8 cellular contexts compared by ENCODE assay signal in the genomic region with DNA sequence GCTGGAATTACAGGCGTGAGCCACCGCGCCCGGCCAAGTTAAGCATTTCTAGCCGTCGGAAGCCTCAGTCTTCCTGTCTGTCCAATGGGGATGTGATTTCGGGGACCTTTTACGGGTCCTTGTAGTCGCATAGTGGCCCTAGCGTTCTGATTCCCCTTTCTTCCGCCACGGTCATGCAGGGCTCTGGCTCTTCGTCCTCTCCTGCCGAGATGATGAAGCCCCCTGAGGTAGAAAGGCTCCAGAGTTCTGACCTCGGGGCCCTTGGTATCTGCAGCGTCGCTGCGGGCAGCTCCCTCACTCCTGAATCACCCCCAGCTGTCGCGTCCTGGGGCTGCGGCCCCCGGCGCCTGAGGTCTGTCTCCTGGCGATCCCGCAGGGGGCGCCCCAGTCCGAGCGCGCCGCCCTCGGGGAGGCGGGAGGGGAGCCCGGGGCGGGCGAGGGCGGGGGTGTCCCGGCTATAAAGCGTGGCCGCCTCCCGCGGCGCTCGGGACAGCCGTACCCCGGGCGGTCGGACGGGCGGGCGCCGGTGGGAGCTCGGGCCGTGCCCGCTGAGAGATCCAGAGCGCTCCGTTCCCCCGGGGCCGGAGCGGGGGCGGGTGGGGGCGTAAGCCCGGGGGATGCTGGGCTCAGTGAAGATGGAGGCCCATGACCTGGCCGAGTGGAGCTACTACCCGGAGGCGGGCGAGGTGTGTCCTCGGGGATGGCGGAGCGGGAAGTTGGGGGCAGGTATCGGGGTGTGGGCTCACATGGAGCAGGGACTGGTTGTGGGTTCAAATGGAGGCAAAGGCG. TPM values are rescaled to one million over a fixed set of nuclear protein-coding genes. Genes with fewer than 3 reads are reported as not detected.
A peak's percentile ranks its signal among the peaks of the same experiment; 100 is the strongest.
DNase-seq lines count a peak whose midpoint lies in the region; ATAC-seq and TF ChIP-seq lines count a peak whose summit lies in the region.

A gene (plus strand): TSS at position 487 of the 789 bp plus-strand sequence. CDS start 131 bp downstream, at position 618.

- H4K20me1 ChIP-seq in PC-9 (ENCODE audit: insufficient read depth): peaks cover 4% of the 10 kb centered on the region; the same call in 1 of the 2 replicates

- H3K4me1 ChIP-seq in Caco-2 (no peaks in the 10 kb centered on the region), HAP-1 (no peaks in the 10 kb centered on the region; the same call in 1 of the 2 replicates), PC-9 (replicated peaks; ENCODE audit: insufficient read depth) (peaks cover 15% of the 10 kb centered on the region)

- no peak within 1 kb of the TSS for H3K27ac ChIP-seq in PC-9

- ATAC-seq in HG03175 (IDR thresholded peaks at IDR 0.05; ENCODE audit: unreplicated experiment) (no peak), HG03045 (IDR thresholded peaks at IDR 0.05; ENCODE audit: unreplicated experiment) (no peak)

- no peaks in the 10 kb centered on the region for H3K9me2 ChIP-seq in PC-9 (ENCODE audit: insufficient read depth)

- H3K4me3 ChIP-seq in Caco-2 (ENCODE audit: low read depth, low read length): peak within 1 kb of the TSS; percentile 60
- peak within 1 kb of the TSS; percentile 77 for H3K4me3 ChIP-seq in HAP-1
- peak within 1 kb of the TSS; percentile 67; the same call in 1 of the 2 replicates for H3K4me3 ChIP-seq in PC-9
- H3K4me3 ChIP-seq in skeletal muscle cell (ENCODE audit: low read depth, low read length): peak within 1 kb of the TSS; percentile 40

- peaks cover 19% of the 10 kb centered on the region; the same call in 1 of the 2 replicates for H3F3A ChIP-seq in PC-9 (ENCODE audit: insufficient read depth, low read depth)

- H3K4me1 Mint-ChIP-seq in Caco-2 (ENCODE audit: low read depth, unreplicated experiment): peaks cover 14% of the 10 kb centered on the region
- peaks cover 25% of the 10 kb centered on the region for H3K4me1 Mint-ChIP-seq in activated naive CD4-positive, alpha-beta T cell treated with anti-CD3 and anti-CD28 coated beads, Interleukin-2, amount 50 U/mL, for 24 hours

- H3K27ac Mint-ChIP-seq in Caco-2 (ENCODE audit: unreplicated experiment): peak within 1 kb of the TSS; percentile 95
- H3K27ac Mint-ChIP-seq in activated naive CD4-positive, alpha-beta T cell treated with anti-CD3 and anti-CD28 coated beads, Interleukin-2, amount 50 U/mL, for 24 hours: peak within 1 kb of the TSS; percentile 94

- TF ChIP-seq CTCF in Caco-2 (IDR thresholded peaks at IDR 0.05; ENCODE audit: insufficient read depth in 1 of 2, low read depth in 1 of 2, low read length in 1 of 2, severe bottlenecking in 1 of 2, unreplicated experiment in 1 of 2): peak; percentile 70 to 79
- TF ChIP-seq CTCF in PC-9 (conservative IDR thresholded peaks at IDR 0.05): no peak; the same call in 1 of the 2 replicates

- no peaks in the 10 kb centered on the region for H3K27me3 Mint-ChIP-seq in Caco-2 (ENCODE audit: insufficient read depth, unreplicated experiment)
- peaks cover 13% of the 10 kb centered on the region for H3K27me3 Mint-ChIP-seq in activated naive CD4-positive, alpha-beta T cell treated with anti-CD3 and anti-CD28 coated beads, Interleukin-2, amount 50 U/mL, for 24 hours

- in situ Hi-C loops in HAP-1 (cut with MboI; ENCODE audit: low sequenced_read_pairs): no loop called here

- BruUV-seq in Caco-2 (replicated peaks; lab: Mats Ljungman, UMichigan): no TSS peak
- BruUV-seq in PC-9 (replicated peaks; lab: Mats Ljungman, UMichigan): no TSS peak

- no peaks in the 10 kb centered on the region for H3K9me3 Mint-ChIP-seq in Caco-2 (ENCODE audit: unreplicated experiment)
- H3K9me3 Mint-ChIP-seq in activated naive CD4-positive, alpha-beta T cell treated with anti-CD3 and anti-CD28 coated beads, Interleukin-2, amount 50 U/mL, for 24 hours: no peaks in the 10 kb centered on the region

- peaks cover 55% of the 10 kb centered on the region for H3K36me3 Mint-ChIP-seq in Caco-2 (ENCODE audit: insufficient read depth, unreplicated experiment)
- peaks cover 2% of the 10 kb centered on the region for H3K36me3 Mint-ChIP-seq in activated naive CD4-positive, alpha-beta T cell treated with anti-CD3 and anti-CD28 coated beads, Interleukin-2, amount 50 U/mL, for 24 hours

- H3K9me3 ChIP-seq in Caco-2 (no peaks in the 10 kb centered on the region), HAP-1 (no peaks in the 10 kb centered on the region), PC-9 (ENCODE audit: insufficient read depth, low read depth) (no peaks in the 10 kb centered on the region)

- peaks cover 1% of the 10 kb centered on the region; the same call in 1 of the 2 replicates for H3K36me3 ChIP-seq in Caco-2 (ENCODE audit: control insufficient read depth, insufficient read depth, low read length)
- peaks cover 5% of the 10 kb centered on the region for H3K36me3 ChIP-seq in HAP-1 (replicated peaks)
- H3K36me3 ChIP-seq in PC-9 (ENCODE audit: low read depth): peaks cover 11% of the 10 kb centered on the region; the same call in 1 of the 2 replicates

- DNase-seq in Caco-2 (peak; percentile 72 to 87), HAP-1 (ENCODE audit: low spot score in 2 of 2) (peak in 1 of 2 experiments; percentile 63), PC-9 (peak in 1 of 2 experiments; percentile 43), hepatic stellate cell (ENCODE audit: low spot score) (peak; percentile 63), skeletal muscle cell (ENCODE audit: low read depth) (no peak)

- peaks cover 36% of the 10 kb centered on the region for H3K79me2 ChIP-seq in PC-9 (ENCODE audit: low read depth)

- H3K4me3 Mint-ChIP-seq in Caco-2 (ENCODE audit: unreplicated experiment): peak within 1 kb of the TSS; percentile 98
- peak within 1 kb of the TSS; percentile 94 for H3K4me3 Mint-ChIP-seq in activated naive CD4-positive, alpha-beta T cell treated with anti-CD3 and anti-CD28 coated beads, Interleukin-2, amount 50 U/mL, for 24 hours

- peak within 1 kb of the TSS; percentile 75 for H3K4me2 ChIP-seq in PC-9

- CTCF ChIA-PET in Caco-2 (lab: Charles Lee): interaction anchor here (0.6 to 3.6 kb wide), 25 partner anchors 8 to 793 kb away, joined by 3 to 86 read pairs (median 5); a partner anchor contains a TSS
- CTCF ChIA-PET in PC-9 (lab: Charles Lee): interaction anchor here (0.7 to 1.5 kb wide), 4 partner anchors 18 to 213 kb away, joined by 3 to 6 read pairs (median 4); no protein-coding TSS in a partner anchor

- intact Hi-C loops in Caco-2 (cut with micrococcal nuclease; ENCODE audit: unreplicated experiment): loop anchor here (1.0 to 2.0 kb wide), 4 partner anchors 18 to 133 kb away; a partner anchor contains a TSS
- intact Hi-C loops in PC-9 (cut with micrococcal nuclease; ENCODE audit: unreplicated experiment): loop anchor here (1.0 to 10.0 kb wide), 3 partner anchors 22 to 401 kb away; a partner anchor contains a TSS

- H2AFZ ChIP-seq in PC-9: peak within 1 kb of the TSS; percentile 91

- POLR2A ChIA-PET in Caco-2 (lab: Charles Lee): interaction anchor here (0.5 to 2.9 kb wide), 17 partner anchors 10 to 1975 kb away, joined by 3 to 84 read pairs (median 4); a partner anchor contains a TSS
- POLR2A ChIA-PET in PC-9 (lab: Charles Lee; ENCODE audit: unreplicated experiment): interaction anchor here (0.5 to 1.0 kb wide), 10 partner anchors 39 to 409 kb away, joined by 3 to 10 read pairs (median 4); a partner anchor contains a TSS

- H3K27me3 ChIP-seq in Caco-2 (replicated peaks; ENCODE audit: control insufficient read depth, insufficient read depth, low read length) (no peaks in the 10 kb centered on the region), HAP-1 (ENCODE audit: low read depth) (peaks cover 37% of the 10 kb centered on the region), PC-9 (ENCODE audit: insufficient read depth, low read depth) (peaks cover 47% of the 10 kb centered on the region)

RNA-seq across cellular contexts. Expression of the gene that starts here (rescaled TPM):
- total RNA-seq in Caco-2 (2022) (15.3 and 19.0 TPM in 2 replicates), PC-9 (2021) (not detected in 2 replicates)

Comparison
In these comparisons a context has a peak if more than half of its experiments do, and no peak if none do; other contexts are left out.
1. RNA of the gene that starts here (total RNA-seq): 15.3 to 19.0 TPM in Caco-2; not detected in PC-9; every median in the first group is over 10 times any median in the second.
2. Peak in every context shown above with its lines, with median percentiles within 50 percentile points of each other: H3K4me3 ChIP-seq.